ENCODE assay signal across 1 cellular context in the genomic region with DNA sequence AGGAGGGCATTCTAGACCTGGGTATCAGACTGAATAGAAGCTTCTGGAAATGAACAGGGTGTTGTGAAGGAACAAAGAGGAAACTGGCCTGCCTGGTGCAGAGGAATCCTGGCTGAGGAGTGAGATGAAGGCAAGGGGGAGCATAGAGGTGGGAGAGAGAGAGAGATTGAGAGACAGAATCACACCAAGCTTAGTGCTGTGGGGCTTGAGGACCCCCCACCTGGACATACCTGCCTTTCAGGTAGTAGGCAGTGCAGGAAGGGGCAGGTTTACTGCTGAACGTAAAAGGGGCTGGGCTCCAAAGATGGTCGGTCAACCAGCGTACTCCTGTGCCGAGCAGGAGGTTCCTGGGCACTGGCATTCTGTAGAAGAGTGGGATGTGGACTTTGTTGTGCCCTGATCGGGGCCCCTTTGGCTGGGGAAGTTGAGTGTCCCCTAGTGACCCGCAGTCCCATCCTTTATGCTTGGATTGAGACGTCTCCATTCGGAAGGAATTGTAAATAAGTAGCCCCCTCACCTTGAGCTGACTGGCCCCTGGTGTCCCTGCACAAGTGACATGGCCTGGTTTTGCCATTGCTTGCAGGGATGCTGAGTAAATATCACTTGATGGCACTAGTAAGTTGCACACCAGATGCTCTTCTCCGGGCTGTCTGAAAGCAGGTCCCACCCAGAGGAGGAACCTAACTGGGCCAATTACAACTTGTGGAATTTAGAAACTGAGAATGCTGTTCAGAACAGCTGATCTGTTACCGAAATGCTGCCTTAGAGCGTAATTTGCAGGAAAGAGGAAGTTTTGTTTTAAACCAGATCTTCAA.
TF ChIP-seq lines count a peak whose summit lies in the region.

No MANE protein-coding gene starts in this region.

TF ChIP-seq in GM23338, 12 proteins besides CTCF, POLR2A, EP300 and RAD21 (continued from another document):
- TF ChIP-seq, protein P1, sequence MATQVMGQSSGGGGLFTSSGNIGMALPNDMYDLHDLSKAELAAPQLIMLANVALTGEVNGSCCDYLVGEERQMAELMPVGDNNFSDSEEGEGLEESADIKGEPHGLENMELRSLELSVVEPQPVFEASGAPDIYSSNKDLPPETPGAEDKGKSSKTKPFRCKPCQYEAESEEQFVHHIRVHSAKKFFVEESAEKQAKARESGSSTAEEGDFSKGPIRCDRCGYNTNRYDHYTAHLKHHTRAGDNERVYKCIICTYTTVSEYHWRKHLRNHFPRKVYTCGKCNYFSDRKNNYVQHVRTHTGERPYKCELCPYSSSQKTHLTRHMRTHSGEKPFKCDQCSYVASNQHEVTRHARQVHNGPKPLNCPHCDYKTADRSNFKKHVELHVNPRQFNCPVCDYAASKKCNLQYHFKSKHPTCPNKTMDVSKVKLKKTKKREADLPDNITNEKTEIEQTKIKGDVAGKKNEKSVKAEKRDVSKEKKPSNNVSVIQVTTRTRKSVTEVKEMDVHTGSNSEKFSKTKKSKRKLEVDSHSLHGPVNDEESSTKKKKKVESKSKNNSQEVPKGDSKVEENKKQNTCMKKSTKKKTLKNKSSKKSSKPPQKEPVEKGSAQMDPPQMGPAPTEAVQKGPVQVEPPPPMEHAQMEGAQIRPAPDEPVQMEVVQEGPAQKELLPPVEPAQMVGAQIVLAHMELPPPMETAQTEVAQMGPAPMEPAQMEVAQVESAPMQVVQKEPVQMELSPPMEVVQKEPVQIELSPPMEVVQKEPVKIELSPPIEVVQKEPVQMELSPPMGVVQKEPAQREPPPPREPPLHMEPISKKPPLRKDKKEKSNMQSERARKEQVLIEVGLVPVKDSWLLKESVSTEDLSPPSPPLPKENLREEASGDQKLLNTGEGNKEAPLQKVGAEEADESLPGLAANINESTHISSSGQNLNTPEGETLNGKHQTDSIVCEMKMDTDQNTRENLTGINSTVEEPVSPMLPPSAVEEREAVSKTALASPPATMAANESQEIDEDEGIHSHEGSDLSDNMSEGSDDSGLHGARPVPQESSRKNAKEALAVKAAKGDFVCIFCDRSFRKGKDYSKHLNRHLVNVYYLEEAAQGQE (IDR thresholded peaks at IDR 0.05; ENCODE audit: unreplicated experiment): no peak
- TF ChIP-seq ZNF114 (CRISPR knock-in tag; IDR thresholded peaks at IDR 0.05): no peak
- TF ChIP-seq EZH2 (IDR thresholded peaks at IDR 0.05; ENCODE audit: low read depth, unreplicated experiment): no peak
